14 cellular contexts compared by ENCODE assay signal in the genomic region with DNA sequence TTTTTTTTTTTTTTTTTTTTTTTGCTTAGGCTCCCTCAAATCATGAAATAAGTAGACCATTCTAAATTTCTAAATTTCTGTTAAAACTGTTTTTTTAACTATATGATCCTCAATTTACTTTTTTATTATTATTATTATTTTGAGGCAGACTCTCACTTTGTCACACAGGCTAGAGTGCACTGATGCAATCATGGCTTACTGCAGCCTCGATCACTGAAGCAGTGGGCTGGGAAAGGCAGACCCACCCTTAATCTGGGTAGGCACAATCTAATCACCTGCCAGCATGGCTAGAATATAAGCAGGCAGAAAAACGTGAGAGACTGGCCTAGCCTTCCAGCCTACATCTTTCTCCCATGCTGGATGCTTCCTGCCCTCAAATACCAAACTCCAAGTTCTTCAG. TPM values are rescaled to one million over a fixed set of nuclear protein-coding genes. Genes with fewer than 3 reads are reported as not detected.
DNase-seq lines count a peak whose midpoint lies in the region; ATAC-seq, FAIRE-seq and TF ChIP-seq lines count a peak whose summit lies in the region.
"Had no signal": no experiment of that assay in that cellular context is flagged by ENCODE, and none has a peak within 500 bp of the region (broad histone marks: within the 10 kb centered on the region; RNA-seq: fewer than 3 reads in every experiment).

No MANE protein-coding gene starts in this region.

- peaks cover 66% of the 10 kb centered on the region for H3K79me2 ChIP-seq in hepatocyte

- no peaks in the 10 kb centered on the region for H3K27me3 ChIP-seq in BLaER1 treated with 17β-estradiol and CSF1 and Interleukin-3, amounts not matched to agents 10 nM and 100 nM
- no peaks in the 10 kb centered on the region for H3K27me3 ChIP-seq in CD8-positive, alpha-beta T cell (ENCODE audit: insufficient read depth, low read length)
- H3K27me3 ChIP-seq in WERI-Rb-1 (ENCODE audit: insufficient read depth, low read depth, severe bottlenecking) (no peaks in the 10 kb centered on the region), hepatocyte (no peaks in the 10 kb centered on the region), small intestine (ENCODE audit: control insufficient read depth in 2 of 2, insufficient read depth in 2 of 2, low read length in 2 of 2) (no peaks in the 10 kb centered on the region)
- H3K27me3 ChIP-seq: right atrium auricular region, stomach had no signal

- WGBS in hepatocyte (ENCODE audit: low lambda C conversion rate, missing lambda C conversion rate): 63% methylated on average over 2 of the region's 2 CpGs
- 43 to 59% (median 58%) methylated on average over 2 of the region's 2 CpGs for WGBS in small intestine, 3 donors

- no peak overlapping the region for H3K27ac Mint-ChIP-seq in CD8-positive, alpha-beta T cell

- CTCF ChIA-PET in CD8-positive, alpha-beta T cell (lab: Charles Lee): interaction anchor here (1.3 kb wide), 1 partner anchor 16 kb away, joined by 3 read pairs; no protein-coding TSS in a partner anchor

- intact Hi-C loops in CD8-positive, alpha-beta T cell (cut with DNase I, micrococcal nuclease): loop anchor here in 1 of 2 experiments (2.0 kb wide), 1 partner anchor 14 kb away; no protein-coding TSS in a partner anchor

- H3K4me3 ChIP-seq in BLaER1 treated with 17β-estradiol and CSF1 and Interleukin-3, amounts not matched to agents 10 nM and 100 nM: peak overlapping the region in 3 of 10 experiments; percentile 14 to 99 (median 96); a peak in 3 of 20 replicates
- no peak overlapping the region for H3K4me3 ChIP-seq in CD8-positive, alpha-beta T cell (ENCODE audit: low read depth, low read length)
- no peak overlapping the region for H3K4me3 ChIP-seq in WERI-Rb-1 (ENCODE audit: low read depth, low read length)
- H3K4me3 ChIP-seq in hepatocyte: no peak overlapping the region
- no peak overlapping the region for H3K4me3 ChIP-seq in small intestine (ENCODE audit: low read depth in 1 of 2, low read length in 2 of 2)
- H3K4me3 ChIP-seq: right atrium auricular region had no signal

- H3K36me3 ChIP-seq in BLaER1 treated with 17β-estradiol and CSF1 and Interleukin-3, amounts not matched to agents 10 nM and 100 nM: peaks cover 0 to 13% (median 0%) of the 10 kb centered on the region in 11 experiments; a peak in 4 of 22 replicates
- no peaks in the 10 kb centered on the region for H3K36me3 ChIP-seq in CD8-positive, alpha-beta T cell (ENCODE audit: insufficient read depth, low read length)
- H3K36me3 ChIP-seq in WERI-Rb-1 (no peaks in the 10 kb centered on the region; the same call in 1 of the 2 replicates), hepatocyte (replicated peaks; ENCODE audit: insufficient read depth, low read depth) (no peaks in the 10 kb centered on the region), small intestine (ENCODE audit: control insufficient read depth in 2 of 2, insufficient read depth in 2 of 2, low read length in 2 of 2) (no peaks in the 10 kb centered on the region)
- H3K36me3 ChIP-seq: right atrium auricular region, stomach had no signal

- DNase-seq in CD8-positive, alpha-beta T cell: no peak
- DNase-seq in WERI-Rb-1 (peak; percentile 27), hepatocyte (ENCODE audit: low spot score) (no peak), small intestine (no peak), foreskin melanocyte (no peak)
- DNase-seq: activated gamma-delta T cell, hippocampal formation, NCI-H1092, NCI-H2171, stomach had no signal

- H3K9me2 ChIP-seq in hepatocyte (replicated peaks; ENCODE audit: insufficient read depth): no peaks in the 10 kb centered on the region

- no peak for FAIRE-seq in small intestine (lab: Jason Lieb, UNC)

- ATAC-seq in CD8-positive, alpha-beta T cell: no peak
- no peak for ATAC-seq in GM19324 (IDR thresholded peaks at IDR 0.05; ENCODE audit: low FRiP score, unreplicated experiment)
- ATAC-seq: esophagus mucosa had no signal

- no peaks in the 10 kb centered on the region for H3K27me3 Mint-ChIP-seq in CD8-positive, alpha-beta T cell (ENCODE audit: low read depth)

- H3K4me3 Mint-ChIP-seq in CD8-positive, alpha-beta T cell: peak overlapping the region; percentile 29

- peak overlapping the region in 10 of 11 experiments; percentile 18 to 95 (median 41); a peak in 10 of 22 replicates for H3K9ac ChIP-seq in BLaER1 treated with 17β-estradiol and CSF1 and Interleukin-3, amounts not matched to agents 10 nM and 100 nM

- peak overlapping the region; percentile 60 to 90 (median 81) for H3K4me2 ChIP-seq in BLaER1 treated with 17β-estradiol and CSF1 and Interleukin-3, amounts not matched to agents 10 nM and 100 nM
- peak overlapping the region; percentile 77 for H3K4me2 ChIP-seq in hepatocyte

- peaks cover 66% of the 10 kb centered on the region for H3K4me1 Mint-ChIP-seq in CD8-positive, alpha-beta T cell (ENCODE audit: low read depth)

- H3K9me3 Mint-ChIP-seq in CD8-positive, alpha-beta T cell: no peaks in the 10 kb centered on the region

- no peak for TF ChIP-seq CTCF in CD8-positive, alpha-beta T cell (IDR thresholded peaks at IDR 0.05)
- no peak for TF ChIP-seq CTCF in WERI-Rb-1 (IDR thresholded peaks at IDR 0.05; ENCODE audit: low read depth, low read length)
- no peak for TF ChIP-seq CTCF in hepatocyte (IDR thresholded peaks at IDR 0.05; ENCODE audit: poor library complexity)

- peak overlapping the region in 9 of 11 experiments; percentile 39 to 96 (median 65); a peak in 16 of 22 replicates for H3K27ac ChIP-seq in BLaER1 treated with 17β-estradiol and CSF1 and Interleukin-3, amounts not matched to agents 10 nM and 100 nM
- no peak overlapping the region for H3K27ac ChIP-seq in CD8-positive, alpha-beta T cell (ENCODE audit: low read depth, low read length)
- H3K27ac ChIP-seq in WERI-Rb-1: peak overlapping the region; percentile 3
- no peak overlapping the region for H3K27ac ChIP-seq in hepatocyte
- H3K27ac ChIP-seq in small intestine (ENCODE audit: low read depth in 1 of 2, low read length in 1 of 2): no peak overlapping the region
- H3K27ac ChIP-seq: right atrium auricular region had no signal

- H3K9me3 ChIP-seq in BLaER1 treated with 17β-estradiol and CSF1 and Interleukin-3, amounts not matched to agents 10 nM and 100 nM (replicated peaks in 1 of 11): no peaks in the 10 kb centered on the region
- H3K9me3 ChIP-seq in CD8-positive, alpha-beta T cell (ENCODE audit: low read length): no peaks in the 10 kb centered on the region
- no peaks in the 10 kb centered on the region for H3K9me3 ChIP-seq in WERI-Rb-1 (ENCODE audit: severe bottlenecking)
- H3K9me3 ChIP-seq in hepatocyte (ENCODE audit: low read depth): no peaks in the 10 kb centered on the region
- no peaks in the 10 kb centered on the region for H3K9me3 ChIP-seq in small intestine (ENCODE audit: control insufficient read depth, low read depth)
- H3K9me3 ChIP-seq: right atrium auricular region, stomach had no signal

- H2AFZ ChIP-seq in hepatocyte: no peak overlapping the region

- H4K20me1 ChIP-seq in BLaER1 treated with 17β-estradiol and CSF1 and Interleukin-3, amounts not matched to agents 10 nM and 100 nM: peaks cover 0 to 68% (median 41%) of the 10 kb centered on the region in 11 experiments; a peak in 14 of 22 replicates
- peaks cover 28% of the 10 kb centered on the region for H4K20me1 ChIP-seq in hepatocyte (ENCODE audit: insufficient read depth, poor library complexity, severe bottlenecking)

- H3K4me1 ChIP-seq in BLaER1 treated with 17β-estradiol and CSF1 and Interleukin-3, amounts not matched to agents 10 nM and 100 nM: peaks cover 33 to 56% (median 42%) of the 10 kb centered on the region in 10 experiments
- H3K4me1 ChIP-seq in CD8-positive, alpha-beta T cell (ENCODE audit: insufficient read depth, low read length): peaks cover 35% of the 10 kb centered on the region
- peaks cover 21% of the 10 kb centered on the region for H3K4me1 ChIP-seq in hepatocyte (ENCODE audit: insufficient read depth)
- H3K4me1 ChIP-seq in small intestine (ENCODE audit: control insufficient read depth in 2 of 2, insufficient read depth in 1 of 2, low read depth in 1 of 2, low read length in 1 of 2): peaks cover 3 to 10% of the 10 kb centered on the region in 2 donors

- peaks cover 10% of the 10 kb centered on the region for H3K36me3 Mint-ChIP-seq in CD8-positive, alpha-beta T cell

- POLR2A ChIA-PET in CD8-positive, alpha-beta T cell (lab: Charles Lee): interaction anchor here (0.6 to 1.2 kb wide), 2 partner anchors 49 to 103 kb away, joined by 3 to 4 read pairs; no protein-coding TSS in a partner anchor

RNA-seq across cellular contexts. Expression of gene ERO1A, which starts 2.4 kb away (rescaled TPM):
- total RNA-seq in CD8-positive, alpha-beta T cell: 10 to 100 TPM; 55.3 to 55.4 TPM
- total RNA-seq in hepatocyte: 80.6 and 91.1 TPM in 2 replicates
- polyA plus RNA-seq in hepatocyte (32.2 and 41.6 TPM in 2 replicates), small intestine (10 to 100 TPM in 1 of 3 donors, 1 to 10 TPM in 2; 7.8 to 19.9 (median 8.7) TPM)

RNA-seq across cellular contexts. Expression of gene PSMC6, which starts 14.0 kb away (rescaled TPM):
- total RNA-seq in CD8-positive, alpha-beta T cell: 100 to 1,000 TPM; 108 to 122 TPM
- 134 and 141 TPM in 2 replicates for total RNA-seq in hepatocyte
- 79.0 and 89.8 TPM in 2 replicates for polyA plus RNA-seq in hepatocyte
- 10 to 100 TPM; 63.8 to 90.1 (median 85.2) TPM for polyA plus RNA-seq in small intestine

RNA-seq across cellular contexts. Expression of gene STYX, which starts 37.0 kb away (rescaled TPM):
- total RNA-seq in CD8-positive, alpha-beta T cell: 10 to 100 TPM; 15.9 to 16.6 TPM
- total RNA-seq in hepatocyte: 19.9 and 21.5 TPM in 2 replicates
- polyA plus RNA-seq in hepatocyte (7.1 and 8.1 TPM in 2 replicates), small intestine (1 to 10 TPM; 4.9 to 6.5 (median 5.7) TPM)

Comparison
In these comparisons a context has a peak if more than half of its experiments do, and no peak if none do; other contexts are left out.
1. H3K27ac ChIP-seq: peak in BLaER1 treated with 17β-estradiol and CSF1 and Interleukin-3, amounts not matched to agents 10 nM and 100 nM (9 of 11) and WERI-Rb-1 (single experiment); none in CD8-positive, alpha-beta T cell (single experiment), hepatocyte (single experiment) and small intestine (0 of 2).